ENCODE assay signal across 1 cellular context in genomic region chr7:28662236-28662635, GRCh38.
TF ChIP-seq lines count a peak whose summit lies in the region.

No MANE protein-coding gene starts in this region.

TF ChIP-seq in H1, 55 proteins besides CTCF, POLR2A, EP300 and RAD21:
- TF ChIP-seq HDAC6 (IDR thresholded peaks at IDR 0.05; ENCODE audit: low read depth, low read length) (no peak), YY1 (IDR thresholded peaks at IDR 0.05; ENCODE audit: low read depth, low read length) (no peak), CBX8 (IDR thresholded peaks at IDR 0.05; ENCODE audit: borderline replicate concordance, low read depth, low read length) (no peak), RNF2 (IDR thresholded peaks at IDR 0.05; ENCODE audit: borderline replicate concordance, low read depth, low read length, missing control alignments, poor library complexity, severe bottlenecking) (no peak), SP2 (IDR thresholded peaks at IDR 0.05; ENCODE audit: low read length) (no peak), SIRT6 (IDR thresholded peaks at IDR 0.05; ENCODE audit: low read length) (no peak), SUZ12 (IDR thresholded peaks at IDR 0.05; ENCODE audit: low read length) (no peak), RXRA (IDR thresholded peaks at IDR 0.05; ENCODE audit: insufficient read depth, low read depth, low read length) (no peak), SIX5 (IDR thresholded peaks at IDR 0.05; ENCODE audit: low read depth, low read length) (no peak), KDM5A (IDR thresholded peaks at IDR 0.05; ENCODE audit: low read length) (no peak)
